Comparison of ENCODE assay signal across 25 cellular contexts in genomic region chr19:55692681-55693081, GRCh38. TPM values are rescaled to one million over a fixed set of nuclear protein-coding genes. Genes with fewer than 3 reads are reported as not detected.
DNase-seq lines count a peak whose midpoint lies in the region; ATAC-seq and TF ChIP-seq lines count a peak whose summit lies in the region.
"Had no signal": no experiment of that assay in that cellular context is flagged by ENCODE, and none has a peak within 500 bp of the region (broad histone marks: within the 10 kb centered on the region; RNA-seq: fewer than 3 reads in every experiment).

No MANE protein-coding gene starts in this region.

- no peaks in the 10 kb centered on the region for H3K27me3 ChIP-seq in lower lobe of right lung (ENCODE audit: low read depth)
- H3K27me3 ChIP-seq: BE2C had no signal

- H3K4me1 Mint-ChIP-seq in natural killer cell treated with Interleukin-12 subunit alpha and Interleukin-12 subunit beta and Interleukin-15 and Interleukin-18, amount 100 ng/mL, for 72 hours (ENCODE audit: low read depth in 2 of 2): no peaks in the 10 kb centered on the region
- H3K4me1 Mint-ChIP-seq in natural killer cell: peaks cover 0 to 4% of the 10 kb centered on the region in 2 donors
- no peaks in the 10 kb centered on the region for H3K4me1 Mint-ChIP-seq in immature natural killer cell
- H3K4me1 Mint-ChIP-seq: H9 had no signal

- no peak overlapping the region for H3K27ac Mint-ChIP-seq in natural killer cell treated with Interleukin-12 subunit alpha and Interleukin-12 subunit beta and Interleukin-15 and Interleukin-18, amount 100 ng/mL, for 72 hours
- H3K27ac Mint-ChIP-seq in natural killer cell (no peak overlapping the region), immature natural killer cell (no peak overlapping the region)
- H3K27ac Mint-ChIP-seq: H9 had no signal

- H3K4me1 ChIP-seq in lower lobe of right lung: no peaks in the 10 kb centered on the region

- DNase-seq in activated effector memory CD4-positive, alpha-beta T cell treated with anti-CD3 and anti-CD28 coated beads, Interleukin-2, amount 50 U/mL, for 16 hours: peak; percentile 55
- DNase-seq in activated effector memory CD4-positive, alpha-beta T cell treated with Interleukin-2 at 50 U/mL for 16 hours: no peak
- peak; percentile 38 for DNase-seq in natural killer cell treated with Interleukin-12 subunit alpha and Interleukin-12 subunit beta and Interleukin-15 and Interleukin-18, amount 100 ng/mL, for 72 hours (ENCODE audit: low spot score)
- DNase-seq in natural killer cell (no peak), lower lobe of right lung (peak; percentile 39), CD1c-positive myeloid dendritic cell (ENCODE audit: extremely low spot score) (no peak), immature natural killer cell (no peak)
- DNase-seq: BE2C, GM23248, H9, Karpas-422, NCI-H1092, NCI-H1436, NCI-H187, NCI-H2081 treated with DMSO at 0.1 percent for 48 hours, NCI-H2171, NCI-H226, NCI-H510A, NCI-H69, RPMI8226 had no signal

- TF ChIP-seq CTCF in natural killer cell (IDR thresholded peaks at IDR 0.05): no peak
- TF ChIP-seq CTCF in lower lobe of right lung (IDR thresholded peaks at IDR 0.05): no peak

- no peak overlapping the region for H3K4me3 ChIP-seq in lower lobe of right lung
- H3K4me3 ChIP-seq: GM23248 had no signal

- H3K9me3 Mint-ChIP-seq in natural killer cell treated with Interleukin-12 subunit alpha and Interleukin-12 subunit beta and Interleukin-15 and Interleukin-18, amount 100 ng/mL, for 72 hours: no peaks in the 10 kb centered on the region
- no peaks in the 10 kb centered on the region for H3K9me3 Mint-ChIP-seq in natural killer cell
- H3K9me3 Mint-ChIP-seq in immature natural killer cell: no peaks in the 10 kb centered on the region
- H3K9me3 Mint-ChIP-seq: CD14-positive monocyte, H9 had no signal

- no peaks in the 10 kb centered on the region for H3K27me3 Mint-ChIP-seq in natural killer cell treated with Interleukin-12 subunit alpha and Interleukin-12 subunit beta and Interleukin-15 and Interleukin-18, amount 100 ng/mL, for 72 hours
- H3K27me3 Mint-ChIP-seq in natural killer cell (ENCODE audit: low read depth in 2 of 2) (no peaks in the 10 kb centered on the region), immature natural killer cell (ENCODE audit: low read depth in 3 of 3) (no peaks in the 10 kb centered on the region)

- no peaks in the 10 kb centered on the region for H3K9me3 ChIP-seq in lower lobe of right lung
- H3K9me3 ChIP-seq: BE2C had no signal

- peaks cover 100% of the 10 kb centered on the region for H3K36me3 ChIP-seq in lower lobe of right lung

- no peak for ATAC-seq in natural killer cell treated with Interleukin-12 subunit alpha and Interleukin-12 subunit beta and Interleukin-15 and Interleukin-18, amount 100 ng/mL, for 72 hours
- ATAC-seq in natural killer cell: no peak
- ATAC-seq in lower lobe of right lung: no peak
- no peak for ATAC-seq in GM18870 (IDR thresholded peaks at IDR 0.05; ENCODE audit: unreplicated experiment)
- ATAC-seq: HepG2 had no signal

- no peak overlapping the region for H3K4me3 Mint-ChIP-seq in natural killer cell treated with Interleukin-12 subunit alpha and Interleukin-12 subunit beta and Interleukin-15 and Interleukin-18, amount 100 ng/mL, for 72 hours
- H3K4me3 Mint-ChIP-seq in natural killer cell: no peak overlapping the region
- no peak overlapping the region for H3K4me3 Mint-ChIP-seq in immature natural killer cell
- H3K4me3 Mint-ChIP-seq: CD14-positive monocyte, H9 had no signal

- H3K27ac ChIP-seq in lower lobe of right lung: no peak overlapping the region
- H3K27ac ChIP-seq: 22Rv1, GM23248 had no signal

- H3K36me3 Mint-ChIP-seq in natural killer cell treated with Interleukin-12 subunit alpha and Interleukin-12 subunit beta and Interleukin-15 and Interleukin-18, amount 100 ng/mL, for 72 hours: no peaks in the 10 kb centered on the region
- no peaks in the 10 kb centered on the region for H3K36me3 Mint-ChIP-seq in natural killer cell
- peaks cover 0 to 7% (median 0%) of the 10 kb centered on the region in 3 donors for H3K36me3 Mint-ChIP-seq in immature natural killer cell

- intact Hi-C loops in natural killer cell (cut with micrococcal nuclease) (no loop called here), lower lobe of right lung (cut with DNase I) (no loop called here)

RNA-seq across cellular contexts. Expression of gene EPN1, which starts 17.7 kb away (rescaled TPM):
- 10 to 100 TPM; 40.7 to 63.9 TPM for total RNA-seq in natural killer cell treated with Interleukin-12 subunit alpha and Interleukin-12 subunit beta and Interleukin-15 and Interleukin-18, amount 100 ng/mL, for 72 hours
- 10 to 100 TPM; 47.6 to 56.4 (median 51.8) TPM for total RNA-seq in natural killer cell
- 105 TPM for total RNA-seq in lower lobe of right lung
- polyA plus RNA-seq in immature natural killer cell: 10 to 100 TPM in 1 of 3 donors, 1 to 10 TPM in 2; 3.0 to 15.3 (median 3.7) TPM

RNA-seq across cellular contexts. Expression of gene U2AF2, which starts 37.8 kb away (rescaled TPM):
- total RNA-seq in natural killer cell treated with Interleukin-12 subunit alpha and Interleukin-12 subunit beta and Interleukin-15 and Interleukin-18, amount 100 ng/mL, for 72 hours: 100 to 1,000 TPM; 266 to 434 TPM
- total RNA-seq in natural killer cell (100 to 1,000 TPM; 304 to 322 (median 321) TPM), lower lobe of right lung (143 TPM)
- polyA plus RNA-seq in immature natural killer cell: 10 to 100 TPM in 1 of 3 donors, 1 to 10 TPM in 2; 3.1 to 17.0 (median 8.0) TPM

RNA-seq across cellular contexts. Expression of gene CCDC106, which starts 44.7 kb away (rescaled TPM):
- 1 to 10 TPM; 1.9 to 3.3 TPM for total RNA-seq in natural killer cell treated with Interleukin-12 subunit alpha and Interleukin-12 subunit beta and Interleukin-15 and Interleukin-18, amount 100 ng/mL, for 72 hours
- total RNA-seq in natural killer cell (1 to 10 TPM; 2.0 to 3.2 (median 3.2) TPM), lower lobe of right lung (11.6 TPM)
- 1 to 10 TPM in 2 of 3 donors, not detected in 1; 1.1 to 1.7 TPM for polyA plus RNA-seq in immature natural killer cell

RNA-seq across cellular contexts. Expression of gene NLRP9, which starts 45.5 kb away (rescaled TPM):
- total RNA-seq in natural killer cell treated with Interleukin-12 subunit alpha and Interleukin-12 subunit beta and Interleukin-15 and Interleukin-18, amount 100 ng/mL, for 72 hours: not detected
- total RNA-seq in natural killer cell (not detected), lower lobe of right lung (not detected)
- not detected for polyA plus RNA-seq in immature natural killer cell
- total RNA-seq: GM23248, H9, HepG2, HT1080 had no signal
- polyA plus RNA-seq: CD14-positive monocyte, GM23248, HepG2 had no signal

RNA-seq across cellular contexts. Expression of gene ZNF581, which starts 49.2 kb away (rescaled TPM):
- total RNA-seq in natural killer cell treated with Interleukin-12 subunit alpha and Interleukin-12 subunit beta and Interleukin-15 and Interleukin-18, amount 100 ng/mL, for 72 hours: 10 to 100 TPM; 15.1 to 27.6 TPM
- total RNA-seq in natural killer cell: 10 to 100 TPM; 15.4 to 21.9 (median 19.0) TPM
- 22.7 TPM for total RNA-seq in lower lobe of right lung
- polyA plus RNA-seq in immature natural killer cell: 10 to 100 TPM in 2 of 3 donors, 1 to 10 TPM in 1; 8.4 to 24.9 (median 20.6) TPM

Comparison
In these comparisons a context has a peak if more than half of its experiments do, and no peak if none do; other contexts are left out.
1. DNase-seq: peak in activated effector memory CD4-positive, alpha-beta T cell treated with anti-CD3 and anti-CD28 coated beads, Interleukin-2, amount 50 U/mL, for 16 hours (single experiment), natural killer cell treated with Interleukin-12 subunit alpha and Interleukin-12 subunit beta and Interleukin-15 and Interleukin-18, amount 100 ng/mL, for 72 hours (single experiment) and lower lobe of right lung (single experiment); none in activated effector memory CD4-positive, alpha-beta T cell treated with Interleukin-2 at 50 U/mL for 16 hours (single experiment), natural killer cell (single experiment), CD1c-positive myeloid dendritic cell (single experiment) and immature natural killer cell (0 of 3).